Comparison of ENCODE assay signal across 11 cellular contexts in the genomic region with DNA sequence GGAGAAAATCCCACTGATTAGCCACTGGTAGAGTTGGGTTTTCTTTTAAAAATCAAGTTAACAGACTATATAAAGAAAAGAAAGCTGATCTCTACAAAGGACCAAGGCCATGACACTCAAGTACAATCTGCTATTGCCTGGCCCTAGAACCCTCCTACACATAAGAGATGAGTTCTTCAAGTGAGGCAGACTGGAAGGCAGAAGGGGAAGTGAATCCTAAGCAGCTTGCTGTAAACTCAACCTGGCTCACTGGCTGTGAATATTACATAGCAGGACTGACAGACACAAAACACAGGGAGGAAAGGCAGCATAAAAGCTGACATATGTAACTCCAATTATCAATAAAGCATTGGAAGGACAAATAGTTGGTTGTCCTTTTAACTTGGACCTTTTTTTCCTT.
DNase-seq lines count a peak whose midpoint lies in the region; ATAC-seq and TF ChIP-seq lines count a peak whose summit lies in the region.
"Had no signal": no experiment of that assay in that cellular context is flagged by ENCODE, and none has a peak within 500 bp of the region (broad histone marks: within the 10 kb centered on the region; RNA-seq: fewer than 3 reads in every experiment).

No MANE protein-coding gene starts in this region.

- H3K27me3 ChIP-seq in heart right ventricle: no peaks in the 10 kb centered on the region

- H3K9me3 ChIP-seq in heart right ventricle: no peaks in the 10 kb centered on the region

- CTCF ChIA-PET in activated B cell treated with CpG ODN at 0.5 μM for 24 hours (lab: Charles Lee): no interaction called here

- POLR2A ChIA-PET in activated B cell treated with CpG ODN at 0.5 μM for 24 hours (lab: Charles Lee): interaction anchor here (1.0 to 1.2 kb wide), 2 partner anchors 10 to 11 kb away, joined by 3 to 4 read pairs; no protein-coding TSS in a partner anchor

- peaks cover 54% of the 10 kb centered on the region for H3K36me3 Mint-ChIP-seq in activated B cell treated with CpG ODN at 0.5 μM for 24 hours (ENCODE audit: low read depth)
- H3K36me3 Mint-ChIP-seq in chondrocyte (ENCODE audit: low read depth): peaks cover 23% of the 10 kb centered on the region

- intact Hi-C loops in activated B cell treated with CpG ODN at 0.5 μM for 24 hours (cut with micrococcal nuclease): loop anchor here (2.0 kb wide), 2 partner anchors 16 to 64 kb away; no protein-coding TSS in a partner anchor
- intact Hi-C loops in heart right ventricle (cut with DNase I): no loop called here

- H3K27ac ChIP-seq in heart right ventricle: no peak overlapping the region

- peaks cover 0 to 61% (median 12%) of the 10 kb centered on the region in 9 donors for H3K36me3 ChIP-seq in heart right ventricle

- no peaks in the 10 kb centered on the region for H3K9me3 Mint-ChIP-seq in activated B cell treated with CpG ODN at 0.5 μM for 24 hours
- H3K9me3 Mint-ChIP-seq in chondrocyte (ENCODE audit: low read depth): no peaks in the 10 kb centered on the region

- H3K27ac Mint-ChIP-seq in activated B cell treated with CpG ODN at 0.5 μM for 24 hours (no peak overlapping the region), chondrocyte (ENCODE audit: unreplicated experiment) (no peak overlapping the region)

- no peak overlapping the region for H3K4me3 Mint-ChIP-seq in activated B cell treated with CpG ODN at 0.5 μM for 24 hours
- H3K4me3 Mint-ChIP-seq in chondrocyte (ENCODE audit: unreplicated experiment): no peak overlapping the region

- DNase-seq in activated B cell treated with CpG ODN at 0.5 μM for 24 hours (no peak), NCI-H2196 treated with DMSO at 0.1 percent for 48 hours (lab: John Stamatoyannopoulos, UW; ENCODE audit: unreplicated experiment) (no peak), chondrocyte (ENCODE audit: low spot score) (no peak), heart right ventricle (no peak)
- no peak for DNase-seq in activated CD4-positive, alpha-beta T cell treated with anti-CD3 and anti-CD28 coated beads for 48 hours
- DNase-seq: activated effector memory CD4-positive, alpha-beta T cell treated with Interleukin-2 at 50 U/mL for 16 hours; mammary epithelial cell had no signal

- TF ChIP-seq CTCF in activated B cell treated with CpG ODN at 0.5 μM for 24 hours (IDR thresholded peaks at IDR 0.05): no peak
- no peak for TF ChIP-seq CTCF in chondrocyte (IDR thresholded peaks at IDR 0.05)
- no peak for TF ChIP-seq CTCF in heart right ventricle (IDR thresholded peaks at IDR 0.05)

- peaks cover 0 to 39% (median 27%) of the 10 kb centered on the region in 9 donors for H3K4me1 ChIP-seq in heart right ventricle

- H3K4me1 Mint-ChIP-seq in activated B cell treated with CpG ODN at 0.5 μM for 24 hours: peaks cover 39% of the 10 kb centered on the region
- peaks cover 22% of the 10 kb centered on the region for H3K4me1 Mint-ChIP-seq in chondrocyte (ENCODE audit: low read depth)

- ATAC-seq in GM18508 (IDR thresholded peaks at IDR 0.05; ENCODE audit: insufficient read depth, unreplicated experiment): peak; percentile 49
- ATAC-seq in GM21390 (IDR thresholded peaks at IDR 0.05; ENCODE audit: unreplicated experiment): peak; percentile 84
- ATAC-seq in HG03175 (IDR thresholded peaks at IDR 0.05; ENCODE audit: unreplicated experiment): peak; percentile 77
- ATAC-seq in activated B cell treated with CpG ODN at 0.5 μM for 24 hours (ENCODE audit: low read depth): peak; percentile 90
- no peak for ATAC-seq in heart right ventricle
- ATAC-seq: SK-N-SH treated with all-trans-retinoic acid at 6 μM for 48 hours had no signal

- H3K27me3 Mint-ChIP-seq in activated B cell treated with CpG ODN at 0.5 μM for 24 hours (no peaks in the 10 kb centered on the region), chondrocyte (ENCODE audit: low read depth) (no peaks in the 10 kb centered on the region)

- H3K4me3 ChIP-seq in heart right ventricle: no peak overlapping the region

Comparison
In these comparisons a context has a peak if more than half of its experiments do, and no peak if none do; other contexts are left out.
1. ATAC-seq: peak in GM18508 (single experiment), GM21390 (single experiment), HG03175 (single experiment) and activated B cell treated with CpG ODN at 0.5 μM for 24 hours (single experiment); none in heart right ventricle (0 of 8).